In the genomic region with DNA sequence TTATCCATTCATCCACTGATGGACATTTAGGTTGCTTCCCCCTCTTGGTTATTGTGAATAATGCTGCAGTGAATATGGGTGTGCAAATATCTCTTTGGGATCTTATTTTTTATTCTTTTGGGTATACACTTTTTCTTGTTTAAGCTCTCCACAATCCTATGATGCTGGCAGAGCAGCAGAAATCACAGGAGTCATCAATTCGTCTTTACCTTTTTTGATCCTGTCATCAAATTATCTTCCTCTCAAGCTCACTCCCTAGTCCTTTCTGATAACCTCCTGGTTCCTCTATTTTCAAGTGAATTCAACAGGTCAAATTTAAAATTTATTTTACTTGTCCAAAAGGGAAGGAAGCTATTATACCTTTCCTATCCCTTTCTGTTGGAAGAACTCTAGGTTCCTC, we compare ENCODE assay signal across 33 cellular contexts.
DNase-seq lines count a peak whose midpoint lies in the region; ATAC-seq, FAIRE-seq and TF ChIP-seq lines count a peak whose summit lies in the region.
"Had no signal": no experiment of that assay in that cellular context is flagged by ENCODE, and none has a peak within 500 bp of the region (broad histone marks: within the 10 kb centered on the region; RNA-seq: fewer than 3 reads in every experiment).

No MANE protein-coding gene starts in this region.

- no peak for ATAC-seq in HepG2
- ATAC-seq in right lobe of liver, result no peak
- no peak for ATAC-seq in GM19035 (IDR thresholded peaks at IDR 0.05; ENCODE audit: unreplicated experiment)
- ATAC-seq: A549; CD8-positive, alpha-beta T cell had no signal

- TF ChIP-seq CTCF in HepG2 (CRISPR knock-in tag; IDR thresholded peaks at IDR 0.05) (no peak), right lobe of liver (IDR thresholded peaks at IDR 0.05) (no peak), osteoblast (IDR thresholded peaks at IDR 0.05; ENCODE audit: extremely low read depth, low read depth, low read length) (no peak)

- no peak overlapping the region for H3K4me3 ChIP-seq in HepG2 (replicated peaks in 1 of 3; ENCODE audit: insufficient read depth in 1 of 3, low read depth in 2 of 3, low read length in 3 of 3)
- H3K4me3 ChIP-seq in right lobe of liver, result no peak overlapping the region
- no peak overlapping the region for H3K4me3 ChIP-seq in osteoblast (ENCODE audit: insufficient read depth, low read length)
- H3K4me3 ChIP-seq: A549; BLaER1; BLaER1 treated with 17β-estradiol and CSF1 and Interleukin-3, amounts not matched to agents 10 nM and 100 nM had no signal

- FAIRE-seq in HepG2 (lab: Jason Lieb, UNC), result no peak
- FAIRE-seq: A204.1, A549, D721Med had no signal

- no peaks in the 10 kb centered on the region for H3K4me1 ChIP-seq in HepG2 (ENCODE audit: insufficient read depth, low read length)
- no peaks in the 10 kb centered on the region for H3K4me1 ChIP-seq in right lobe of liver
- H3K4me1 ChIP-seq in osteoblast (ENCODE audit: insufficient read depth, low read length), result peaks cover 5% of the 10 kb centered on the region
- H3K4me1 ChIP-seq: A549, BE2C, BLaER1, Caco-2 had no signal

- H2AFZ ChIP-seq in HepG2 (ENCODE audit: low read length), result no peak overlapping the region
- no peak overlapping the region for H2AFZ ChIP-seq in osteoblast (ENCODE audit: low read length)

- no peak for TF ChIP-seq POLR2A in HepG2 (IDR thresholded peaks at IDR 0.05; ENCODE audit: insufficient read depth in 1 of 2, low read depth in 2 of 2, low read length in 2 of 2)
- TF ChIP-seq POLR2A in right lobe of liver (IDR thresholded peaks at IDR 0.05), result no peak

- H3K9me3 ChIP-seq in HepG2 (ENCODE audit: low read length) (no peaks in the 10 kb centered on the region), right lobe of liver (no peaks in the 10 kb centered on the region), osteoblast (ENCODE audit: low read depth, low read length) (no peaks in the 10 kb centered on the region)
- H3K9me3 ChIP-seq: A549; BE2C; BLaER1; BLaER1 treated with 17β-estradiol and CSF1 and Interleukin-3, amounts not matched to agents 10 nM and 100 nM; Caco-2 had no signal

- H3K4me2 ChIP-seq in HepG2 (ENCODE audit: low read depth, low read length), result no peak overlapping the region
- H3K4me2 ChIP-seq in osteoblast (ENCODE audit: insufficient read depth, low read length), result no peak overlapping the region
- H3K4me2 ChIP-seq: A549; BLaER1; BLaER1 treated with 17β-estradiol and CSF1 and Interleukin-3, amounts not matched to agents 10 nM and 100 nM had no signal

- no peak for TF ChIP-seq RAD21 in HepG2 (CRISPR knock-in tag; IDR thresholded peaks at IDR 0.05)

- WGBS in HepG2 (ENCODE audit: low lambda C conversion rate), result 91% methylated on average over 1 of the region's 1 CpG
- WGBS in right lobe of liver (ENCODE audit: insufficient coverage, low coverage, low lambda C conversion rate, missing lambda C conversion rate), result 82% methylated on average over 1 of the region's 1 CpG

- H3K36me3 ChIP-seq in HepG2 (replicated peaks in 1 of 2; ENCODE audit: control insufficient read depth in 1 of 2, insufficient read depth in 2 of 2, low read length in 2 of 2), result no peaks in the 10 kb centered on the region
- H3K36me3 ChIP-seq in right lobe of liver, result no peaks in the 10 kb centered on the region
- no peaks in the 10 kb centered on the region for H3K36me3 ChIP-seq in osteoblast (ENCODE audit: insufficient read depth, low read length)
- H3K36me3 ChIP-seq: BE2C, BLaER1 had no signal

- in situ Hi-C loops in HepG2 (cut with HindIII; ENCODE audit: extremely low pct_ligation_motif_present, low pct_unique_long_range_greater_than_20kb), result no loop called here

- CTCF ChIA-PET in HepG2 (lab: Yijun Ruan, JAX; ENCODE audit: low intra/inter-chr PET ratio, low total read pairs), result no interaction called here

- H3K27ac ChIP-seq in HepG2 (ENCODE audit: extremely low read length, insufficient read depth, low read length) (no peak overlapping the region), right lobe of liver (no peak overlapping the region), cingulate gyrus (ENCODE audit: low read depth, low read length) (peak overlapping the region; percentile 21), osteoblast (ENCODE audit: low read depth, low read length) (no peak overlapping the region)
- H3K27ac ChIP-seq: 22Rv1; A549; BLaER1; BLaER1 treated with 17β-estradiol and CSF1 and Interleukin-3, amounts not matched to agents 10 nM and 100 nM; C4-2B had no signal

- no peaks in the 10 kb centered on the region for H4K20me1 ChIP-seq in HepG2 (ENCODE audit: insufficient read depth, low read length)
- H4K20me1 ChIP-seq in osteoblast (ENCODE audit: insufficient read depth, low read length), result peaks cover 4% of the 10 kb centered on the region
- H4K20me1 ChIP-seq: BLaER1; BLaER1 treated with 17β-estradiol and CSF1 and Interleukin-3, amounts not matched to agents 10 nM and 100 nM had no signal

- intact Hi-C loops in HepG2 (cut with micrococcal nuclease; ENCODE audit: unreplicated experiment) (no loop called here), right lobe of liver (cut with DNase I) (loop anchor here in 1 of 2 donors (10.0 kb wide), 1 partner anchor 52 kb away; no protein-coding TSS in a partner anchor)

- no TSS peak for BruUV-seq in HepG2 (replicated peaks; lab: Mats Ljungman, UMichigan)

- no peak overlapping the region for H3K9ac ChIP-seq in HepG2 (ENCODE audit: insufficient read depth, low read depth, low read length)
- H3K9ac ChIP-seq: BLaER1; BLaER1 treated with 17β-estradiol and CSF1 and Interleukin-3, amounts not matched to agents 10 nM and 100 nM had no signal

- TF ChIP-seq EP300 in HepG2 (IDR thresholded peaks at IDR 0.05; ENCODE audit: low read depth in 2 of 2, low read length in 2 of 2) (no peak), HepG2 (CRISPR knock-in tag; IDR thresholded peaks at IDR 0.05; ENCODE audit: borderline replicate concordance) (no peak)

- POLR2A ChIA-PET in HepG2 (lab: Yijun Ruan, JAX), result no interaction called here

- DNase-seq in HepG2 (ENCODE audit: low spot score), result no peak
- no peak for DNase-seq in right lobe of liver
- peak; percentile 15 for DNase-seq in osteoblast (ENCODE audit: insufficient read length, low spot score, missing footprints)
- no peak for DNase-seq in activated CD4-positive, CD25-positive, alpha-beta regulatory T cell (lab: John Stamatoyannopoulos, UW)
- DNase-seq: 8988T; ACHN; AML-193; BE2C; C1 segment of cervical spinal cord; Caco-2; Calu3; CD4-positive, alpha-beta memory T cell; CD4-positive, alpha-beta T cell; CD4-positive, CD25-positive, alpha-beta regulatory T cell; CD8-positive, alpha-beta memory T cell; CD8-positive, alpha-beta T cell; COR-L47; DMS 273 treated with DMSO at 0.1 percent for 48 hours; DMS153; DMS53; DMS79; DMS79 treated with DMSO at 0.1 percent for 48 hours; DND-41; EL had no signal

- H3K27me3 ChIP-seq in HepG2 (ENCODE audit: control insufficient read depth in 1 of 2, insufficient read depth in 2 of 2, low read length in 2 of 2) (no peaks in the 10 kb centered on the region), right lobe of liver (no peaks in the 10 kb centered on the region), osteoblast (ENCODE audit: insufficient read depth, low read length) (no peaks in the 10 kb centered on the region)
- H3K27me3 ChIP-seq: BE2C; BLaER1; BLaER1 treated with 17β-estradiol and CSF1 and Interleukin-3, amounts not matched to agents 10 nM and 100 nM had no signal

- H3K79me2 ChIP-seq in HepG2 (ENCODE audit: insufficient read depth, low read length) (no peaks in the 10 kb centered on the region), osteoblast (ENCODE audit: insufficient read depth, low read length) (peaks cover 52% of the 10 kb centered on the region)

TF ChIP-seq in HepG2, 621 proteins besides CTCF, POLR2A, EP300 and RAD21:
- TF ChIP-seq MAFK (conservative IDR thresholded peaks at IDR 0.05 in 1 of 2, IDR thresholded peaks at IDR 0.05 in 1 of 2; ENCODE audit: low read length in 2 of 2), result peak; percentile 67 to 80
- no peak for TF ChIP-seq ZNF383 (CRISPR knock-in tag; IDR thresholded peaks at IDR 0.05; ENCODE audit: borderline replicate concordance)
- TF ChIP-seq MAFF (IDR thresholded peaks at IDR 0.05; ENCODE audit: low read depth, low read length), result peak; percentile 76
